In genomic region chr19:3387645-3388589, GRCh38 we compare ENCODE assay signal across 8 cellular contexts. TPM values are rescaled to one million over a fixed set of nuclear protein-coding genes. Genes with fewer than 3 reads are reported as not detected.
A peak's percentile ranks its signal among the peaks of the same experiment; 100 is the strongest.
DNase-seq lines count a peak whose midpoint lies in the region; ATAC-seq, FAIRE-seq and TF ChIP-seq lines count a peak whose summit lies in the region.

No MANE protein-coding gene starts in this region.

- H3K27ac ChIP-seq in pancreas, result peak overlapping the region; percentile 77 to 90 (median 84)

- H3K36me3 ChIP-seq in pancreas, result peaks cover 0 to 9% (median 0%) of the 10 kb centered on the region in 3 donors

- no peaks in the 10 kb centered on the region for H3K9me3 ChIP-seq in pancreas

- ATAC-seq in pancreas (peak; percentile 77 to 87 (median 82)), GM21576 (IDR thresholded peaks at IDR 0.05; ENCODE audit: unreplicated experiment) (no peak), GM19351 (IDR thresholded peaks at IDR 0.05; ENCODE audit: unreplicated experiment) (no peak)

- intact Hi-C loops in pancreas (cut with DNase I), result no loop called here

- H3K4me3 ChIP-seq in pancreas, result peak overlapping the region in 1 of 4 donors; percentile 15

- peak; percentile 39 for DNase-seq in COLO829 (ENCODE audit: low spot score)
- DNase-seq in NCI-H460 (ENCODE audit: extremely low read depth, low read depth), result peak; percentile 58
- DNase-seq in fibroblast of peridontal ligament (ENCODE audit: extremely low read depth), result peak; percentile 64
- peak; percentile 93 to 99 (median 97) for DNase-seq in pancreas
- no peak for DNase-seq in activated CD4-positive, alpha-beta T cell treated with anti-CD3 and anti-CD28 coated beads, Interleukin-2, amount 50 U/mL, for 48 hours
- DNase-seq in NOMO-1 treated with DMSO at 0.1 percent for 48 hours (lab: John Stamatoyannopoulos, UW; ENCODE audit: unreplicated experiment), result no peak

- peaks cover 43 to 72% (median 47%) of the 10 kb centered on the region in 3 donors for H3K4me1 ChIP-seq in pancreas

- no peaks in the 10 kb centered on the region for H3K27me3 ChIP-seq in pancreas

- WGBS in pancreas, 2 donors, result 12 to 13% methylated on average over 39 to 42 of the region's 42 CpGs

- no peak for FAIRE-seq in pancreas (lab: Jason Lieb, UNC)

- no peak for TF ChIP-seq CTCF in pancreas (IDR thresholded peaks at IDR 0.05)

RNA-seq across cellular contexts. Expression of gene NFIC, which starts 21.5 kb away (rescaled TPM):
- total RNA-seq in NCI-H460 (2014; rRNA removed; shearing (Covaris generic)), result 10.1 and 13.6 TPM in 2 replicates
- 7.2 and 12.0 TPM in 2 replicates for polyA plus RNA-seq in NCI-H460 (2014; cell fraction: nucleus; rRNA removed)
- total RNA-seq in pancreas, result 100 to 1,000 TPM; 106 to 203 (median 127) TPM
- polyA plus RNA-seq in pancreas, result 10 to 100 TPM; 21.3 to 74.9 TPM

Comparison
In these comparisons a context has a peak if more than half of its experiments do, and no peak if none do; other contexts are left out.
1. DNase-seq: peak in COLO829 (single experiment), NCI-H460 (single experiment), fibroblast of peridontal ligament (single experiment) and pancreas (6 of 6); none in activated CD4-positive, alpha-beta T cell treated with anti-CD3 and anti-CD28 coated beads, Interleukin-2, amount 50 U/mL, for 48 hours (0 of 2) and NOMO-1 treated with DMSO at 0.1 percent for 48 hours (single experiment).
2. ATAC-seq: peak in pancreas (4 of 4); none in GM21576 (single experiment) and GM19351 (single experiment).